In the genomic region with DNA sequence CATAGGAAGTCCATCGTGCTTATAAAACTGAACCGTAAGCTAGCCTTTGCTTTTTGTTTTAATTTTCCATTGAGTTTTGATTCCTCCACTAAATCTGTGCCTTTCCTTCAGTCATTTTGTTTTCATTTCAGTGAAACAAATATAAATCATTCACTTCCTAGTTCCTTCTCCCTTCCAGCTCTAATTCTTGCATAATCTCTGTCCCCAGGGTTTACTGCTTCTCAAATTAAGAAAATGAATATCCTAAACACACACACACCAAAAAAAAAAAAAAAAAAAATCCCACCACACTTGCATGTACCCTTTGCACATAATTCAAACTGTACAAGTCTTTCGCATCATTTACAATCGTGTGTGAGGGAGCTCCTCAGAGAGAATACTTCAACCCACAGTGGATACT, we compare ENCODE assay signal across 2 cellular contexts.
TF ChIP-seq lines count a peak whose summit lies in the region.

No MANE protein-coding gene starts in this region.

TF ChIP-seq in IMR-90, 13 proteins besides CTCF, POLR2A, EP300 and RAD21:
- TF ChIP-seq CEBPB (IDR thresholded peaks at IDR 0.05; ENCODE audit: low read depth, low read length) (no peak), CHD1 (IDR thresholded peaks at IDR 0.05; ENCODE audit: low read depth, low read length) (no peak), MAZ (IDR thresholded peaks at IDR 0.05; ENCODE audit: borderline replicate concordance, low read depth, low read length) (no peak), FOS (IDR thresholded peaks at IDR 0.05; ENCODE audit: low read depth, low read length) (no peak), RCOR1 (IDR thresholded peaks at IDR 0.05; ENCODE audit: insufficient replicate concordance, low read length) (no peak), RFX5 (IDR thresholded peaks at IDR 0.05; ENCODE audit: low read depth, low read length) (no peak), MAFK (IDR thresholded peaks at IDR 0.05; ENCODE audit: low read depth, low read length) (no peak), MXI1 (IDR thresholded peaks at IDR 0.05; ENCODE audit: borderline replicate concordance, low read depth, low read length) (no peak)

TF ChIP-seq in GM12891, 5 proteins besides CTCF, POLR2A, EP300 and RAD21:
- TF ChIP-seq TAF1 (IDR thresholded peaks at IDR 0.05; ENCODE audit: low read depth, low read length) (no peak), PAX5 (IDR thresholded peaks at IDR 0.05; ENCODE audit: insufficient read depth, low read length, severe bottlenecking) (no peak), SPI1 (IDR thresholded peaks at IDR 0.05; ENCODE audit: low read depth, low read length) (no peak), POU2F2 (IDR thresholded peaks at IDR 0.05; ENCODE audit: low read depth, low read length) (no peak), POLR2AphosphoS5 (IDR thresholded peaks at IDR 0.05; ENCODE audit: low read depth, low read length) (no peak)
